In genomic region chr1:175690926-175691325, GRCh38 we compare ENCODE assay signal across 28 cellular contexts. TPM values are rescaled to one million over a fixed set of nuclear protein-coding genes. Genes with fewer than 3 reads are reported as not detected.
"Had no signal": no experiment of that assay in that cellular context is flagged by ENCODE, and none has a peak within 500 bp of the region (broad histone marks: within the 10 kb centered on the region; RNA-seq: fewer than 3 reads in every experiment).

No MANE protein-coding gene starts in this region.

- H3K36me3 ChIP-seq: Peyer's patch, SJCRH30 had no signal

- H3K4me3 ChIP-seq: K562, Peyer's patch, SJCRH30 had no signal

- H3K9me3 ChIP-seq: Peyer's patch, SJCRH30 had no signal

- FAIRE-seq: HepG2, K562 had no signal

- H3K4me2 ChIP-seq: KMS-11 had no signal

- ATAC-seq: HepG2, K562, Right ventricle myocardium inferior, SK-N-SH treated with all-trans-retinoic acid at 6 μM for 48 hours, T-helper 17 cell had no signal

- H3K4me1 ChIP-seq: Peyer's patch, SJCRH30 had no signal

- H3K27ac ChIP-seq: KMS-11, Peyer's patch, SJCRH30 had no signal

- H3K4me3 Mint-ChIP-seq: T-helper 17 cell had no signal

- H3K9ac ChIP-seq: KMS-11 had no signal

- H3K27me3 ChIP-seq: Peyer's patch, SJCRH30 had no signal

- H3K27ac Mint-ChIP-seq: T-helper 17 cell had no signal

- H3K4me1 Mint-ChIP-seq: T-helper 17 cell had no signal

- DNase-seq: IMR-90, Kasumi-1, MM.1S, NCI-H1092 treated with DMSO at 0.1 percent for 48 hours, NCI-H1436, NCI-H187, NCI-H2029, NCI-H2081 treated with DMSO at 0.1 percent for 48 hours, NCI-H2171, NCI-H226, NCI-H446, NCI-H510A, NCI-H524 treated with DMSO at 0.1 percent for 48 hours, NCI-H69, NCI-H774, Peyer's patch, SHP77 treated with DMSO at 0.1 percent for 48 hours, SJCRH30, T-helper 1 cell, T-helper 17 cell had no signal

RNA-seq across cellular contexts. Expression of gene TNR, which starts 52.5 kb away (rescaled TPM):
- total RNA-seq: HepG2, HT1080, IMR-90, K562, M059J, Right ventricle myocardium inferior, RPMI7951, SJCRH30 had no signal
- polyA plus RNA-seq: HepG2, IMR-90, K562 had no signal
